18 cellular contexts compared by ENCODE assay signal in the genomic region with DNA sequence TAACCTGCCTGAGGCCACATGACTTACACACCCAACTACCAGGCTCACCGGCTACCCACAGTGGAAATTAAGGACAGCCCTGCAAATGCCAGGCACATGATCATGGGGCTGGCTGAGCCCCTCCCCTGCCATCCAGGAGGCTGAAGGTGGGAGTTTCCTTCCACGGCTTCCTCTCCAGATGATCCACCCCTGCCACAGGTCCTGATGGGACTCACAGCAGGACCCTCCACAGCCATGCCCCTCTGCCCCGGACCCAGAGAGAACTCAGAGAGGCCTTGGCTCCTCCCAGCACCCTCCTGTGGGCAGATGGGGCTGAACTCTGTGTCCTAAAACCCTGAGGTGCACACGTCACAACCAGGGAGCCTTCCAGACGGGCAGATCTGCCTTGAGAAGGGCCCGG. TPM values are rescaled to one million over a fixed set of nuclear protein-coding genes. Genes with fewer than 3 reads are reported as not detected.
DNase-seq lines count a peak whose midpoint lies in the region; FAIRE-seq and TF ChIP-seq lines count a peak whose summit lies in the region.
"Had no signal": no experiment of that assay in that cellular context is flagged by ENCODE, and none has a peak within 500 bp of the region (broad histone marks: within the 10 kb centered on the region; RNA-seq: fewer than 3 reads in every experiment).

No MANE protein-coding gene starts in this region.

- peaks cover 21 to 53% (median 38%) of the 10 kb centered on the region in 3 donors for H3K4me1 ChIP-seq in esophagus squamous epithelium
- no peaks in the 10 kb centered on the region for H3K4me1 ChIP-seq in uterus

- no peak overlapping the region for H3K4me3 ChIP-seq in bronchial epithelial cell (ENCODE audit: low read depth, low read length)
- H3K4me3 ChIP-seq in esophagus squamous epithelium: no peak overlapping the region
- no peak overlapping the region for H3K4me3 ChIP-seq in uterus
- H3K4me3 ChIP-seq: K562, PC-9 had no signal

- H3K27me3 ChIP-seq in bronchial epithelial cell (ENCODE audit: control insufficient read depth, insufficient read depth, low read length) (no peaks in the 10 kb centered on the region), esophagus squamous epithelium (peaks cover 0 to 4% (median 0%) of the 10 kb centered on the region in 4 donors), uterus (no peaks in the 10 kb centered on the region)

- intact Hi-C loops in esophagus squamous epithelium (cut with DNase I): no loop called here
- intact Hi-C loops in uterus (cut with DNase I; ENCODE audit: low total_unique reads): no loop called here

- no peaks in the 10 kb centered on the region for H3K36me3 ChIP-seq in bronchial epithelial cell (ENCODE audit: control insufficient read depth, insufficient read depth, low read length)
- no peaks in the 10 kb centered on the region for H3K36me3 ChIP-seq in esophagus squamous epithelium
- no peaks in the 10 kb centered on the region for H3K36me3 ChIP-seq in uterus

- H3K9me3 ChIP-seq in esophagus squamous epithelium (no peaks in the 10 kb centered on the region), uterus (no peaks in the 10 kb centered on the region)

- H3K27ac ChIP-seq in esophagus squamous epithelium (peak overlapping the region; percentile 18 to 90 (median 86)), uterus (peak overlapping the region; percentile 84 to 85)
- H3K27ac ChIP-seq: PC-9 had no signal

- DNase-seq in NCI-H226: peak; percentile 7
- peak; percentile 32 for DNase-seq in bronchial epithelial cell (ENCODE audit: low read depth)
- DNase-seq in esophagus squamous epithelium (lab: John Stamatoyannopoulos, UW): no peak
- DNase-seq in uterus: peak in 1 of 2 donors; percentile 36
- no peak for DNase-seq in stimulated activated CD4-positive, alpha-beta T cell treated with anti-CD3 and anti-CD28 coated beads, Interleukin-2, amount 100 ng/mL, for 48 hours
- DNase-seq in stimulated activated CD4-positive, alpha-beta T cell treated with anti-CD3 and anti-CD28 coated beads, Interleukin-4, amount 100 ng/mL, for 4 hours: no peak
- DNase-seq in activated gamma-delta T cell (lab: John Stamatoyannopoulos, UW): no peak
- DNase-seq: Kasumi-1, MV-4-11, NCI-H1105 treated with DMSO at 0.1 percent for 48 hours, NCI-H146, NCI-H1930, NCI-H446 treated with DMSO at 0.1 percent for 48 hours, NCI-H526 treated with DMSO at 0.1 percent for 48 hours, SHP77 treated with DMSO at 0.1 percent for 48 hours had no signal

- no peak for TF ChIP-seq CTCF in bronchial epithelial cell (IDR thresholded peaks at IDR 0.05; ENCODE audit: insufficient read depth, low read length, severe bottlenecking)
- no peak for TF ChIP-seq CTCF in esophagus squamous epithelium (IDR thresholded peaks at IDR 0.05)
- no peak for TF ChIP-seq CTCF in uterus (IDR thresholded peaks at IDR 0.05)

- 30 to 45% methylated on average over 2 to 4 of the region's 6 CpGs for WGBS in esophagus squamous epithelium, 2 donors

- no peak for TF ChIP-seq POLR2A in esophagus squamous epithelium (IDR thresholded peaks at IDR 0.05)
- TF ChIP-seq POLR2A in uterus (IDR thresholded peaks at IDR 0.05): no peak

- no peak for FAIRE-seq in bronchial epithelial cell (lab: Jason Lieb, UNC)
- FAIRE-seq: GM18507, K562 had no signal

RNA-seq across cellular contexts. Expression of gene CASZ1, which starts 29.1 kb away (rescaled TPM):
- total RNA-seq in bronchial epithelial cell: 9.2 and 12.7 TPM in 2 replicates
- total RNA-seq in esophagus squamous epithelium: 10 to 100 TPM; 13.1 to 33.7 (median 20.9) TPM
- 10 to 100 TPM in 1 of 4 donors, 1 to 10 TPM in 2, under 1 TPM in 1; 0.59 to 49.2 (median 3.9) TPM for total RNA-seq in uterus

Comparison
In these comparisons a context has a peak if more than half of its experiments do, and no peak if none do; other contexts are left out.
1. DNase-seq: peak in NCI-H226 (single experiment) and bronchial epithelial cell (single experiment); none in esophagus squamous epithelium (single experiment), stimulated activated CD4-positive, alpha-beta T cell treated with anti-CD3 and anti-CD28 coated beads, Interleukin-2, amount 100 ng/mL, for 48 hours (0 of 2), stimulated activated CD4-positive, alpha-beta T cell treated with anti-CD3 and anti-CD28 coated beads, Interleukin-4, amount 100 ng/mL, for 4 hours (0 of 2) and activated gamma-delta T cell (single experiment).